ENCODE assay signal across 29 cellular contexts in the genomic region with DNA sequence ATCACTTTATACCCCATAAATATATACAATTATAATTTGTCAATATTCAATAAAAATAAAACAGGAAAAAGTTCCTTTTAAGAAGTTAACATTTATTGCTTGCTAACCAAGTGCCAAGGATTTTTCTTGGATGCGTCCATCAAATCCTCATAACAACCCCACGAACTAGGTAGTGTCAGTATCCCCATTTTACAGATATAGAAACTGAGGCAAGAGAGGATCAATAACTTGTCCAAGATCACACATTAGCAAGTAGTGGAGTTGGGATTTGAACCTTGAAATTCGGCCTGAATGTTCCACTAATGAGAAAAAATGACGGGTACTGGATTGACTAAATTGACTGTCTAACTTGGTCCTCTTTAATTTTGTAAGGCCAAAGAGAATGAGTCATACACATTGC.
"Had no signal": no experiment of that assay in that cellular context is flagged by ENCODE, and none has a peak within 500 bp of the region (broad histone marks: within the 10 kb centered on the region; RNA-seq: fewer than 3 reads in every experiment).

No MANE protein-coding gene starts in this region.

- H3K9me3 Mint-ChIP-seq: effector memory CD8-positive, alpha-beta T cell; endodermal cell had no signal

- H3K27ac ChIP-seq: colonic mucosa, coronary artery, dorsolateral prefrontal cortex, epithelial cell of prostate, esophagus muscularis mucosa, esophagus squamous epithelium, foreskin keratinocyte, gastrocnemius medialis, gastroesophageal sphincter, heart left ventricle, heart right ventricle had no signal

- ATAC-seq: effector memory CD8-positive, alpha-beta T cell; esophagus mucosa; foreskin keratinocyte; gastrocnemius medialis; gastroesophageal sphincter; heart left ventricle; heart right ventricle had no signal

- H3K4me1 ChIP-seq: colonic mucosa, foreskin keratinocyte, gastroesophageal sphincter, heart right ventricle had no signal

- DNase-seq: colonic mucosa; cortex of kidney; dermis blood vessel endothelial cell; dorsolateral prefrontal cortex; effector CD4-positive, alpha-beta T cell; effector CD8-positive, alpha-beta T cell; effector memory CD4-positive, alpha-beta T cell; effector memory CD8-positive, alpha-beta T cell; endodermal cell; erythroblast; esophagus squamous epithelium; foreskin fibroblast; foreskin keratinocyte; foreskin melanocyte; gastrocnemius medialis; glutamatergic neuron; head of caudate nucleus; heart left ventricle; heart right ventricle had no signal

- H3K9me3 ChIP-seq: colonic mucosa, esophagus muscularis mucosa, esophagus squamous epithelium, gastrocnemius medialis, gastroesophageal sphincter, heart left ventricle, heart right ventricle had no signal

- H3K4me3 ChIP-seq: colonic mucosa, coronary artery, dorsolateral prefrontal cortex, esophagus muscularis mucosa, esophagus squamous epithelium, gastrocnemius medialis, gastroesophageal sphincter, heart left ventricle, heart right ventricle had no signal

- H3K27ac Mint-ChIP-seq: dendritic cell treated with granulocyte-macrophage colony-stimulating factor and Interleukin-4, amounts not matched to agents 40 ng/mL and 50 ng/mL, for 4 days; effector memory CD8-positive, alpha-beta T cell; endodermal cell had no signal

- H3K27me3 ChIP-seq: colonic mucosa, dorsolateral prefrontal cortex, esophagus muscularis mucosa, esophagus squamous epithelium, foreskin keratinocyte, gastrocnemius medialis, gastroesophageal sphincter, heart left ventricle, heart right ventricle had no signal

- H3K4me3 Mint-ChIP-seq: dendritic cell treated with granulocyte-macrophage colony-stimulating factor and Interleukin-4, amounts not matched to agents 40 ng/mL and 50 ng/mL, for 4 days; effector memory CD8-positive, alpha-beta T cell; endodermal cell had no signal

- H3K36me3 ChIP-seq: colonic mucosa, esophagus muscularis mucosa, esophagus squamous epithelium, gastrocnemius medialis, gastroesophageal sphincter, heart left ventricle, heart right ventricle had no signal

- FAIRE-seq: colon, endometrium, endothelial cell of umbilical vein, frontal cortex had no signal
